15 cellular contexts compared by ENCODE assay signal in genomic region chr6:128098000-128098581, GRCh38.
A peak's percentile ranks its signal among the peaks of the same experiment; 100 is the strongest.
DNase-seq lines count a peak whose midpoint lies in the region; ATAC-seq and TF ChIP-seq lines count a peak whose summit lies in the region.
"Had no signal": no experiment of that assay in that cellular context is flagged by ENCODE, and none has a peak within 500 bp of the region (broad histone marks: within the 10 kb centered on the region; RNA-seq: fewer than 3 reads in every experiment).

No MANE protein-coding gene starts in this region.

- no peak for TF ChIP-seq CTCF in GM23338 (conservative IDR thresholded peaks at IDR 0.05; ENCODE audit: low read depth in 2 of 2)
- no peak for TF ChIP-seq CTCF in PC-3 (conservative IDR thresholded peaks at IDR 0.05; ENCODE audit: low read depth, low read length)
- no peak for TF ChIP-seq CTCF in GM13976 (IDR thresholded peaks at IDR 0.05; ENCODE audit: borderline replicate concordance, control extremely low read depth, extremely low read depth, insufficient read depth, missing control alignments)
- no peak for TF ChIP-seq CTCF in tibial artery (IDR thresholded peaks at IDR 0.05)

- peak overlapping the region; percentile 72 for H3K27ac Mint-ChIP-seq in GM23338
- H3K27ac Mint-ChIP-seq: IgD-negative memory B cell had no signal

- H3K9me3 Mint-ChIP-seq in GM23338: no peaks in the 10 kb centered on the region
- H3K9me3 Mint-ChIP-seq: neural crest cell had no signal

- H3K4me3 ChIP-seq in GM23338 (no peak overlapping the region), PC-3 (ENCODE audit: low read length) (no peak overlapping the region), tibial artery (no peak overlapping the region)

- no peaks in the 10 kb centered on the region for H3K27me3 ChIP-seq in GM23338 (ENCODE audit: insufficient read depth)
- H3K27me3 ChIP-seq in PC-3 (ENCODE audit: low read length): no peaks in the 10 kb centered on the region
- no peaks in the 10 kb centered on the region for H3K27me3 ChIP-seq in tibial artery

- no TSS peak for BruUV-seq in PC-3 (replicated peaks; lab: Mats Ljungman, UMichigan)

- H3K9me3 ChIP-seq in PC-3 (ENCODE audit: low read length) (no peaks in the 10 kb centered on the region), tibial artery (no peaks in the 10 kb centered on the region)

- no peak overlapping the region for H3K9ac ChIP-seq in PC-3 (ENCODE audit: low read length)

- H3K36me3 Mint-ChIP-seq in GM23338 (ENCODE audit: low read depth): no peaks in the 10 kb centered on the region
- H3K36me3 Mint-ChIP-seq: IgD-negative memory B cell had no signal

- H3K4me1 ChIP-seq in GM23338 (ENCODE audit: insufficient read depth): peaks cover 10% of the 10 kb centered on the region; the same call in 1 of the 2 replicates
- H3K4me1 ChIP-seq in PC-3 (ENCODE audit: insufficient read depth, low read length): no peaks in the 10 kb centered on the region
- peaks cover 0 to 5% (median 0%) of the 10 kb centered on the region in 4 donors for H3K4me1 ChIP-seq in tibial artery

- H4K20me1 ChIP-seq in GM23338 (replicated peaks; ENCODE audit: insufficient read depth) (no peaks in the 10 kb centered on the region), PC-3 (ENCODE audit: low read length) (no peaks in the 10 kb centered on the region)

- H3K4me2 ChIP-seq in GM23338 (no peak overlapping the region), PC-3 (ENCODE audit: low read length) (no peak overlapping the region)

- H3K79me2 ChIP-seq in GM23338 (replicated peaks; ENCODE audit: insufficient read depth) (no peaks in the 10 kb centered on the region), PC-3 (ENCODE audit: low read length) (no peaks in the 10 kb centered on the region)

- H3F3A ChIP-seq in GM23338 (replicated peaks; ENCODE audit: low read depth) (no peaks in the 10 kb centered on the region), PC-3 (ENCODE audit: low read length, unreplicated experiment) (no peaks in the 10 kb centered on the region)

- intact Hi-C loops in PC-3 (cut with micrococcal nuclease): no loop called here
- intact Hi-C loops in tibial artery (cut with DNase I; ENCODE audit: low total_unique reads): no loop called here

- in situ Hi-C loops in GM13976 (cut with MboI; ENCODE audit: low sequenced_read_pairs, unreplicated experiment): no loop called here

- no peak overlapping the region for H3K4me3 Mint-ChIP-seq in GM23338
- H3K4me3 Mint-ChIP-seq: IgD-negative memory B cell, neural crest cell had no signal

- CTCF ChIA-PET in PC-3 (lab: Charles Lee): no interaction called here

- H3K9me2 ChIP-seq in GM23338 (ENCODE audit: insufficient read depth) (no peaks in the 10 kb centered on the region), PC-3 (replicated peaks; ENCODE audit: low read length) (no peaks in the 10 kb centered on the region)

- POLR2A ChIA-PET in PC-3 (lab: Charles Lee; ENCODE audit: unreplicated experiment): no interaction called here

- peaks cover 16% of the 10 kb centered on the region for H3K4me1 Mint-ChIP-seq in GM23338
- H3K4me1 Mint-ChIP-seq: neural crest cell had no signal

- H3K27me3 Mint-ChIP-seq in GM23338 (ENCODE audit: insufficient read depth, low read depth, poor library complexity): no peaks in the 10 kb centered on the region
- H3K27me3 Mint-ChIP-seq: IgD-negative memory B cell had no signal

- H2AFZ ChIP-seq in GM23338 (no peak overlapping the region), PC-3 (ENCODE audit: low read length) (no peak overlapping the region)

- H3K36me3 ChIP-seq in GM23338 (ENCODE audit: insufficient read depth): no peaks in the 10 kb centered on the region
- H3K36me3 ChIP-seq in PC-3 (ENCODE audit: low read depth, low read length): no peaks in the 10 kb centered on the region
- H3K36me3 ChIP-seq in tibial artery: no peaks in the 10 kb centered on the region

- DNase-seq in DMS 273 (lab: John Stamatoyannopoulos, UW; ENCODE audit: unreplicated experiment) (peak; percentile 48), DMS 273 treated with DMSO at 0.1 percent for 48 hours (lab: John Stamatoyannopoulos, UW) (no peak), GM23338 (ENCODE audit: low spot score) (no peak), PC-3 (peak; percentile 6), globus pallidus (ENCODE audit: low spot score) (peak; percentile 32), GM13976 (ENCODE audit: low spot score) (no peak), tibial artery (no peak), NCI-H1436 (lab: John Stamatoyannopoulos, UW) (no peak)
- DNase-seq: left colon; SHP77; stimulated activated CD4-positive, alpha-beta T cell treated with anti-CD3 and anti-CD28 coated beads, Interleukin-12 subunit alpha, Interleukin-12 subunit beta, amount 100 ng/mL, for 4 hours; stimulated activated CD8-positive, alpha-beta memory T cell treated with anti-CD3 and anti-CD28 coated beads, Interleukin-4, amount 100 ng/mL, for 48 hours had no signal

- ATAC-seq in GM23338 (no peak), PC-3 (no peak)
- ATAC-seq: left colon had no signal

- H3K27ac ChIP-seq in GM23338 (ENCODE audit: low read depth) (no peak overlapping the region), PC-3 (ENCODE audit: low read length) (no peak overlapping the region), tibial artery (no peak overlapping the region)
- H3K27ac ChIP-seq: 22Rv1 had no signal

TF ChIP-seq in GM23338, 12 proteins besides CTCF, POLR2A, EP300 and RAD21:
- TF ChIP-seq EZH2 (IDR thresholded peaks at IDR 0.05; ENCODE audit: low read depth, unreplicated experiment) (no peak), CREB1 (CRISPR knock-in tag; IDR thresholded peaks at IDR 0.05; ENCODE audit: low read depth) (no peak)

Comparison
In these comparisons a context has a peak if more than half of its experiments do, and no peak if none do; other contexts are left out.
1. DNase-seq: peak in DMS 273 (single experiment), PC-3 (single experiment) and globus pallidus (single experiment); none in DMS 273 treated with DMSO at 0.1 percent for 48 hours (single experiment), GM23338 (single experiment), GM13976 (single experiment), tibial artery (0 of 2) and NCI-H1436 (single experiment).